Comparison of ENCODE assay signal across 1 cellular context in the genomic region with DNA sequence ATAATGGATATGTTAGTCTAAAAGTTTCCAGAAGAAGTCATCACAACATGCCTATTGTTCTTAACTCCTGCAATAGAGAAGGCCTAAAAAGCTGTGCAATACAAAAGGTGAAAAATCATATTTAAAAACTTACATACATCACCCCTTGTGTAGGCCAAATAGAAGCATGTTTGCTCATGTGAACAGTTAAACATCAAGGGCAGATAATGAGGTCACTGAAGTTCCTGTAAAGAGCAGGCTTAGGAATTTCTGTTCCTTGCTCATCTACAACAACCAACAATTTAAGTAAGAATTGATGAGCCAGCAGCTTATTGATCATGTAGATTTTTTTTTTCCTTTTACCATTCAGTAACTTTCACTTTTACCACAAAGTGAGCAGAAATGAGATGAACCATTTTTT.
TF ChIP-seq lines count a peak whose summit lies in the region.

No MANE protein-coding gene starts in this region.

TF ChIP-seq in HepG2, 621 proteins besides CTCF, POLR2A, EP300 and RAD21 (continued from another document and continues in another):
- TF ChIP-seq, protein P1, sequence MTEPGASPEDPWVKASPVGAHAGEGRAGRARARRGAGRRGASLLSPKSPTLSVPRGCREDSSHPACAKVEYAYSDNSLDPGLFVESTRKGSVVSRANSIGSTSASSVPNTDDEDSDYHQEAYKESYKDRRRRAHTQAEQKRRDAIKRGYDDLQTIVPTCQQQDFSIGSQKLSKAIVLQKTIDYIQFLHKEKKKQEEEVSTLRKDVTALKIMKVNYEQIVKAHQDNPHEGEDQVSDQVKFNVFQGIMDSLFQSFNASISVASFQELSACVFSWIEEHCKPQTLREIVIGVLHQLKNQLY (CRISPR knock-in tag; IDR thresholded peaks at IDR 0.05), result peak; percentile 67; the same call in 1 of the 2 replicates
- no peak for TF ChIP-seq REPIN1 (CRISPR knock-in tag; IDR thresholded peaks at IDR 0.05; ENCODE audit: borderline replicate concordance, low read depth)
- no peak for TF ChIP-seq NFKBIZ (CRISPR knock-in tag; IDR thresholded peaks at IDR 0.05)
- no peak for TF ChIP-seq ZFP90 (CRISPR knock-in tag; IDR thresholded peaks at IDR 0.05; ENCODE audit: borderline replicate concordance)
- TF ChIP-seq ZNF121 (CRISPR knock-in tag; IDR thresholded peaks at IDR 0.05), result no peak
- TF ChIP-seq TBX2 (CRISPR knock-in tag; IDR thresholded peaks at IDR 0.05; ENCODE audit: borderline replicate concordance), result peak; percentile 43; the same call in 1 of the 2 replicates
- TF ChIP-seq, protein P2, sequence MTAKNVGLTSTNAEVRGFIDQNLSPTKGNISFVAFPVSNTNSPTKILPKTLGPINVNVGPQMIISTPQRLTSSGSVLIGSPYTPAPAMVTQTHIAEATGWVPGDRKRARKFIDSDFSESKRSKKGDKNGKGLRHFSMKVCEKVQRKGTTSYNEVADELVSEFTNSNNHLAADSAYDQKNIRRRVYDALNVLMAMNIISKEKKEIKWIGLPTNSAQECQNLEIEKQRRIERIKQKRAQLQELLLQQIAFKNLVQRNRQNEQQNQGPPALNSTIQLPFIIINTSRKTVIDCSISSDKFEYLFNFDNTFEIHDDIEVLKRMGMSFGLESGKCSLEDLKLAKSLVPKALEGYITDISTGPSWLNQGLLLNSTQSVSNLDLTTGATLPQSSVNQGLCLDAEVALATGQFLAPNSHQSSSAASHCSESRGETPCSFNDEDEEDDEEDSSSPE (CRISPR knock-in tag; IDR thresholded peaks at IDR 0.05), result no peak
- TF ChIP-seq, protein P3, sequence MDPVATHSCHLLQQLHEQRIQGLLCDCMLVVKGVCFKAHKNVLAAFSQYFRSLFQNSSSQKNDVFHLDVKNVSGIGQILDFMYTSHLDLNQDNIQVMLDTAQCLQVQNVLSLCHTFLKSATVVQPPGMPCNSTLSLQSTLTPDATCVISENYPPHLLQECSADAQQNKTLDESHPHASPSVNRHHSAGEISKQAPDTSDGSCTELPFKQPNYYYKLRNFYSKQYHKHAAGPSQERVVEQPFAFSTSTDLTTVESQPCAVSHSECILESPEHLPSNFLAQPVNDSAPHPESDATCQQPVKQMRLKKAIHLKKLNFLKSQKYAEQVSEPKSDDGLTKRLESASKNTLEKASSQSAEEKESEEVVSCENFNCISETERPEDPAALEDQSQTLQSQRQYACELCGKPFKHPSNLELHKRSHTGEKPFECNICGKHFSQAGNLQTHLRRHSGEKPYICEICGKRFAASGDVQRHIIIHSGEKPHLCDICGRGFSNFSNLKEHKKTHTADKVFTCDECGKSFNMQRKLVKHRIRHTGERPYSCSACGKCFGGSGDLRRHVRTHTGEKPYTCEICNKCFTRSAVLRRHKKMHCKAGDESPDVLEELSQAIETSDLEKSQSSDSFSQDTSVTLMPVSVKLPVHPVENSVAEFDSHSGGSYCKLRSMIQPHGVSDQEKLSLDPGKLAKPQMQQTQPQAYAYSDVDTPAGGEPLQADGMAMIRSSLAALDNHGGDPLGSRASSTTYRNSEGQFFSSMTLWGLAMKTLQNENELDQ (CRISPR knock-in tag; IDR thresholded peaks at IDR 0.05; ENCODE audit: borderline replicate concordance), result no peak
- TF ChIP-seq, protein P4, sequence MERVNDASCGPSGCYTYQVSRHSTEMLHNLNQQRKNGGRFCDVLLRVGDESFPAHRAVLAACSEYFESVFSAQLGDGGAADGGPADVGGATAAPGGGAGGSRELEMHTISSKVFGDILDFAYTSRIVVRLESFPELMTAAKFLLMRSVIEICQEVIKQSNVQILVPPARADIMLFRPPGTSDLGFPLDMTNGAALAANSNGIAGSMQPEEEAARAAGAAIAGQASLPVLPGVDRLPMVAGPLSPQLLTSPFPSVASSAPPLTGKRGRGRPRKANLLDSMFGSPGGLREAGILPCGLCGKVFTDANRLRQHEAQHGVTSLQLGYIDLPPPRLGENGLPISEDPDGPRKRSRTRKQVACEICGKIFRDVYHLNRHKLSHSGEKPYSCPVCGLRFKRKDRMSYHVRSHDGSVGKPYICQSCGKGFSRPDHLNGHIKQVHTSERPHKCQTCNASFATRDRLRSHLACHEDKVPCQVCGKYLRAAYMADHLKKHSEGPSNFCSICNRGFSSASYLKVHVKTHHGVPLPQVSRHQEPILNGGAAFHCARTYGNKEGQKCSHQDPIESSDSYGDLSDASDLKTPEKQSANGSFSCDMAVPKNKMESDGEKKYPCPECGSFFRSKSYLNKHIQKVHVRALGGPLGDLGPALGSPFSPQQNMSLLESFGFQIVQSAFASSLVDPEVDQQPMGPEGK (CRISPR knock-in tag; IDR thresholded peaks at IDR 0.05), result no peak
- TF ChIP-seq RBM39 (IDR thresholded peaks at IDR 0.05; ENCODE audit: low read depth, low read length, poor library complexity, severe bottlenecking), result no peak
- TF ChIP-seq, protein P5, sequence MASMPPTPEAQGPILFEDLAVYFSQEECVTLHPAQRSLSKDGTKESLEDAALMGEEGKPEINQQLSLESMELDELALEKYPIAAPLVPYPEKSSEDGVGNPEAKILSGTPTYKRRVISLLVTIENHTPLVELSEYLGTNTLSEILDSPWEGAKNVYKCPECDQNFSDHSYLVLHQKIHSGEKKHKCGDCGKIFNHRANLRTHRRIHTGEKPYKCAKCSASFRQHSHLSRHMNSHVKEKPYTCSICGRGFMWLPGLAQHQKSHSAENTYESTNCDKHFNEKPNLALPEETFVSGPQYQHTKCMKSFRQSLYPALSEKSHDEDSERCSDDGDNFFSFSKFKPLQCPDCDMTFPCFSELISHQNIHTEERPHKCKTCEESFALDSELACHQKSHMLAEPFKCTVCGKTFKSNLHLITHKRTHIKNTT (CRISPR knock-in tag; IDR thresholded peaks at IDR 0.05), result no peak
- no peak for TF ChIP-seq ZNF674 (CRISPR knock-in tag; IDR thresholded peaks at IDR 0.05; ENCODE audit: low read depth)
- no peak for TF ChIP-seq RFX3 (CRISPR knock-in tag; IDR thresholded peaks at IDR 0.05)
- no peak for TF ChIP-seq HNRNPLL (IDR thresholded peaks at IDR 0.05; ENCODE audit: low read depth, low read length, poor library complexity, severe bottlenecking)
- no peak for TF ChIP-seq ELF4 (CRISPR knock-in tag; IDR thresholded peaks at IDR 0.05; ENCODE audit: borderline replicate concordance)
- TF ChIP-seq, protein P6, sequence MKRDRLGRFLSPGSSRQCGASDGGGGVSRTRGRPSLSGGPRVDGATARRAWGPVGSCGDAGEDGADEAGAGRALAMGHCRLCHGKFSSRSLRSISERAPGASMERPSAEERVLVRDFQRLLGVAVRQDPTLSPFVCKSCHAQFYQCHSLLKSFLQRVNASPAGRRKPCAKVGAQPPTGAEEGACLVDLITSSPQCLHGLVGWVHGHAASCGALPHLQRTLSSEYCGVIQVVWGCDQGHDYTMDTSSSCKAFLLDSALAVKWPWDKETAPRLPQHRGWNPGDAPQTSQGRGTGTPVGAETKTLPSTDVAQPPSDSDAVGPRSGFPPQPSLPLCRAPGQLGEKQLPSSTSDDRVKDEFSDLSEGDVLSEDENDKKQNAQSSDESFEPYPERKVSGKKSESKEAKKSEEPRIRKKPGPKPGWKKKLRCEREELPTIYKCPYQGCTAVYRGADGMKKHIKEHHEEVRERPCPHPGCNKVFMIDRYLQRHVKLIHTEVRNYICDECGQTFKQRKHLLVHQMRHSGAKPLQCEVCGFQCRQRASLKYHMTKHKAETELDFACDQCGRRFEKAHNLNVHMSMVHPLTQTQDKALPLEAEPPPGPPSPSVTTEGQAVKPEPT (CRISPR knock-in tag; IDR thresholded peaks at IDR 0.05; ENCODE audit: low read depth), result no peak
- TF ChIP-seq ZFP62 (CRISPR knock-in tag; IDR thresholded peaks at IDR 0.05), result no peak
- no peak for TF ChIP-seq ZNF335 (CRISPR knock-in tag; IDR thresholded peaks at IDR 0.05)
- TF ChIP-seq ZBTB7B (CRISPR knock-in tag; IDR thresholded peaks at IDR 0.05), result no peak
- no peak for TF ChIP-seq ZNF891 (CRISPR knock-in tag; IDR thresholded peaks at IDR 0.05)
- no peak for TF ChIP-seq ZNF333 (CRISPR knock-in tag; IDR thresholded peaks at IDR 0.05; ENCODE audit: borderline replicate concordance)
- TF ChIP-seq, protein P7, sequence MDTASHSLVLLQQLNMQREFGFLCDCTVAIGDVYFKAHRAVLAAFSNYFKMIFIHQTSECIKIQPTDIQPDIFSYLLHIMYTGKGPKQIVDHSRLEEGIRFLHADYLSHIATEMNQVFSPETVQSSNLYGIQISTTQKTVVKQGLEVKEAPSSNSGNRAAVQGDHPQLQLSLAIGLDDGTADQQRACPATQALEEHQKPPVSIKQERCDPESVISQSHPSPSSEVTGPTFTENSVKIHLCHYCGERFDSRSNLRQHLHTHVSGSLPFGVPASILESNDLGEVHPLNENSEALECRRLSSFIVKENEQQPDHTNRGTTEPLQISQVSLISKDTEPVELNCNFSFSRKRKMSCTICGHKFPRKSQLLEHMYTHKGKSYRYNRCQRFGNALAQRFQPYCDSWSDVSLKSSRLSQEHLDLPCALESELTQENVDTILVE (CRISPR knock-in tag; IDR thresholded peaks at IDR 0.05), result no peak
- TF ChIP-seq ZBTB20 (CRISPR knock-in tag; IDR thresholded peaks at IDR 0.05; ENCODE audit: borderline replicate concordance, low read depth), result no peak
- no peak for TF ChIP-seq HOXA5 (CRISPR knock-in tag; IDR thresholded peaks at IDR 0.05)
- TF ChIP-seq, protein P8, sequence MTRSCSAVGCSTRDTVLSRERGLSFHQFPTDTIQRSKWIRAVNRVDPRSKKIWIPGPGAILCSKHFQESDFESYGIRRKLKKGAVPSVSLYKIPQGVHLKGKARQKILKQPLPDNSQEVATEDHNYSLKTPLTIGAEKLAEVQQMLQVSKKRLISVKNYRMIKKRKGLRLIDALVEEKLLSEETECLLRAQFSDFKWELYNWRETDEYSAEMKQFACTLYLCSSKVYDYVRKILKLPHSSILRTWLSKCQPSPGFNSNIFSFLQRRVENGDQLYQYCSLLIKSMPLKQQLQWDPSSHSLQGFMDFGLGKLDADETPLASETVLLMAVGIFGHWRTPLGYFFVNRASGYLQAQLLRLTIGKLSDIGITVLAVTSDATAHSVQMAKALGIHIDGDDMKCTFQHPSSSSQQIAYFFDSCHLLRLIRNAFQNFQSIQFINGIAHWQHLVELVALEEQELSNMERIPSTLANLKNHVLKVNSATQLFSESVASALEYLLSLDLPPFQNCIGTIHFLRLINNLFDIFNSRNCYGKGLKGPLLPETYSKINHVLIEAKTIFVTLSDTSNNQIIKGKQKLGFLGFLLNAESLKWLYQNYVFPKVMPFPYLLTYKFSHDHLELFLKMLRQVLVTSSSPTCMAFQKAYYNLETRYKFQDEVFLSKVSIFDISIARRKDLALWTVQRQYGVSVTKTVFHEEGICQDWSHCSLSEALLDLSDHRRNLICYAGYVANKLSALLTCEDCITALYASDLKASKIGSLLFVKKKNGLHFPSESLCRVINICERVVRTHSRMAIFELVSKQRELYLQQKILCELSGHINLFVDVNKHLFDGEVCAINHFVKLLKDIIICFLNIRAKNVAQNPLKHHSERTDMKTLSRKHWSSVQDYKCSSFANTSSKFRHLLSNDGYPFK (CRISPR knock-in tag; IDR thresholded peaks at IDR 0.05; ENCODE audit: borderline replicate concordance), result no peak
- TF ChIP-seq, protein P9, sequence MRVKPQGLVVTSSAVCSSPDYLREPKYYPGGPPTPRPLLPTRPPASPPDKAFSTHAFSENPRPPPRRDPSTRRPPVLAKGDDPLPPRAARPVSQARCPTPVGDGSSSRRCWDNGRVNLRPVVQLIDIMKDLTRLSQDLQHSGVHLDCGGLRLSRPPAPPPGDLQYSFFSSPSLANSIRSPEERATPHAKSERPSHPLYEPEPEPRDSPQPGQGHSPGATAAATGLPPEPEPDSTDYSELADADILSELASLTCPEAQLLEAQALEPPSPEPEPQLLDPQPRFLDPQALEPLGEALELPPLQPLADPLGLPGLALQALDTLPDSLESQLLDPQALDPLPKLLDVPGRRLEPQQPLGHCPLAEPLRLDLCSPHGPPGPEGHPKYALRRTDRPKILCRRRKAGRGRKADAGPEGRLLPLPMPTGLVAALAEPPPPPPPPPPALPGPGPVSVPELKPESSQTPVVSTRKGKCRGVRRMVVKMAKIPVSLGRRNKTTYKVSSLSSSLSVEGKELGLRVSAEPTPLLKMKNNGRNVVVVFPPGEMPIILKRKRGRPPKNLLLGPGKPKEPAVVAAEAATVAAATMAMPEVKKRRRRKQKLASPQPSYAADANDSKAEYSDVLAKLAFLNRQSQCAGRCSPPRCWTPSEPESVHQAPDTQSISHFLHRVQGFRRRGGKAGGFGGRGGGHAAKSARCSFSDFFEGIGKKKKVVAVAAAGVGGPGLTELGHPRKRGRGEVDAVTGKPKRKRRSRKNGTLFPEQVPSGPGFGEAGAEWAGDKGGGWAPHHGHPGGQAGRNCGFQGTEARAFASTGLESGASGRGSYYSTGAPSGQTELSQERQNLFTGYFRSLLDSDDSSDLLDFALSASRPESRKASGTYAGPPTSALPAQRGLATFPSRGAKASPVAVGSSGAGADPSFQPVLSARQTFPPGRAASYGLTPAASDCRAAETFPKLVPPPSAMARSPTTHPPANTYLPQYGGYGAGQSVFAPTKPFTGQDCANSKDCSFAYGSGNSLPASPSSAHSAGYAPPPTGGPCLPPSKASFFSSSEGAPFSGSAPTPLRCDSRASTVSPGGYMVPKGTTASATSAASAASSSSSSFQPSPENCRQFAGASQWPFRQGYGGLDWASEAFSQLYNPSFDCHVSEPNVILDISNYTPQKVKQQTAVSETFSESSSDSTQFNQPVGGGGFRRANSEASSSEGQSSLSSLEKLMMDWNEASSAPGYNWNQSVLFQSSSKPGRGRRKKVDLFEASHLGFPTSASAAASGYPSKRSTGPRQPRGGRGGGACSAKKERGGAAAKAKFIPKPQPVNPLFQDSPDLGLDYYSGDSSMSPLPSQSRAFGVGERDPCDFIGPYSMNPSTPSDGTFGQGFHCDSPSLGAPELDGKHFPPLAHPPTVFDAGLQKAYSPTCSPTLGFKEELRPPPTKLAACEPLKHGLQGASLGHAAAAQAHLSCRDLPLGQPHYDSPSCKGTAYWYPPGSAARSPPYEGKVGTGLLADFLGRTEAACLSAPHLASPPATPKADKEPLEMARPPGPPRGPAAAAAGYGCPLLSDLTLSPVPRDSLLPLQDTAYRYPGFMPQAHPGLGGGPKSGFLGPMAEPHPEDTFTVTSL (CRISPR knock-in tag; IDR thresholded peaks at IDR 0.05; ENCODE audit: borderline replicate concordance), result no peak
- TF ChIP-seq TBL1XR1 (IDR thresholded peaks at IDR 0.05; ENCODE audit: borderline replicate concordance, low read length, partially characterized antibody), result no peak
- TF ChIP-seq, protein P10, sequence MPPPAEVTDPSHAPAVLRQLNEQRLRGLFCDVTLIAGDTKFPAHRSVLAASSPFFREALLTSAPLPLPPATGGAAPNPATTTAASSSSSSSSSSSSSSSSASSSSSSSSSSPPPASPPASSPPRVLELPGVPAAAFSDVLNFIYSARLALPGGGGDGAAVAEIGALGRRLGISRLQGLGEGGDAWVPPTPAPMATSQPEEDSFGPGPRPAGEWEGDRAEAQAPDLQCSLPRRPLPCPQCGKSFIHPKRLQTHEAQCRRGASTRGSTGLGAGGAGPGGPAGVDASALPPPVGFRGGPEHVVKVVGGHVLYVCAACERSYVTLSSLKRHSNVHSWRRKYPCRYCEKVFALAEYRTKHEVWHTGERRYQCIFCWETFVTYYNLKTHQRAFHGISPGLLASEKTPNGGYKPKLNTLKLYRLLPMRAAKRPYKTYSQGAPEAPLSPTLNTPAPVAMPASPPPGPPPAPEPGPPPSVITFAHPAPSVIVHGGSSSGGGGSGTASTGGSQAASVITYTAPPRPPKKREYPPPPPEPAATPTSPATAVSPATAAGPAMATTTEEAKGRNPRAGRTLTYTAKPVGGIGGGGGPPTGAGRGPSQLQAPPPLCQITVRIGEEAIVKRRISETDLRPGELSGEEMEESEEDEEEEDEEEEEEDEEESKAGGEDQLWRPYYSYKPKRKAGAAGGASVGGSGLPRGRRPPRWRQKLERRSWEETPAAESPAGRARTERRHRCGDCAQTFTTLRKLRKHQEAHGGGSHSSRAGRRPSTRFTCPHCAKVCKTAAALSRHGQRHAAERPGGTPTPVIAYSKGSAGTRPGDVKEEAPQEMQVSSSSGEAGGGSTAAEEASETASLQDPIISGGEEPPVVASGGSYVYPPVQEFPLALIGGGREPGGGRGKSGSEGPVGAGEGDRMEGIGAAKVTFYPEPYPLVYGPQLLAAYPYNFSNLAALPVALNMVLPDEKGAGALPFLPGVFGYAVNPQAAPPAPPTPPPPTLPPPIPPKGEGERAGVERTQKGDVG (CRISPR knock-in tag; IDR thresholded peaks at IDR 0.05; ENCODE audit: borderline replicate concordance), result no peak
